ENCODE assay signal across 10 cellular contexts in the genomic region with DNA sequence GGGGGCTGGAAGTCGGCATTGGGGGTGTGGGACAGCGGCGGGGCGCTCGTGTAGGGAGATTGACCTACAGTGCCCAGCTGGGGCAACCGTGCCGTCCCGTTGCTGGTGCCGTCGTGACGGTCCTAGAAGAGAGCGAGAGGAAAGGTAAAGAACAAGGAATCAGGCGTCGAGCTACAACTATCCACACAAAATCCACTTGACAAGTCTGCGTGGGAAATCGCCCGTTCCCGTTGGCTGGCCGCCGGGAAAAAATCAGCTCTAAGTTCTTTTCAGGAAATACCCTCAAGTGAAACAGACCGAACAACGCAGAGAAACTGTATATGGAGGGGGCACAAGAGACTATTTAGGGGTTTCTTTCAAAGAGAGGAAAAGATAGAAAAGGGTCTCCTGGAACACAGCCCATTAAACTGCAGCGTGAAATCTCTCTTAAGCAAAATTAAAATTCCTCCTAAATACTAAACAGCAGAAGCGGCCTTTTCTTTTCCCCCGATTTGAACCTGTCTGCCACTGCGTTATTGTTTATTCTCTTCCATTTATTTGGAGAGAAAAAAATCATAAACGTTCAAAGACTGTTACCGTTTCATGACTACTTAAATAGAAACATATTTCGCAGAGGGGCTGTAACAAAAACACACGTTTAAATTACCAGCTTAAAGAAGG. TPM values are rescaled to one million over a fixed set of nuclear protein-coding genes. Genes with fewer than 3 reads are reported as not detected.
A peak's percentile ranks its signal among the peaks of the same experiment; 100 is the strongest.
DNase-seq lines count a peak whose midpoint lies in the region; ATAC-seq and TF ChIP-seq lines count a peak whose summit lies in the region.
"Had no signal": no experiment of that assay in that cellular context is flagged by ENCODE, and none has a peak within 500 bp of the region (broad histone marks: within the 10 kb centered on the region; RNA-seq: fewer than 3 reads in every experiment).

No MANE protein-coding gene starts in this region.

- H3K9me2 ChIP-seq in hepatocyte (replicated peaks; ENCODE audit: insufficient read depth) = no peaks in the 10 kb centered on the region

- H3K27ac ChIP-seq in hepatocyte (peak overlapping the region; percentile 83), thoracic aorta (no peak overlapping the region)

- H3K36me3 ChIP-seq in hepatocyte (replicated peaks; ENCODE audit: insufficient read depth, low read depth) (no peaks in the 10 kb centered on the region), thoracic aorta (no peaks in the 10 kb centered on the region)

- H3K9me3 ChIP-seq in hepatocyte (ENCODE audit: low read depth) (no peaks in the 10 kb centered on the region), thoracic aorta (no peaks in the 10 kb centered on the region)

- 4% methylated on average over 30 of the region's 30 CpGs for WGBS in hepatocyte (ENCODE audit: low lambda C conversion rate, missing lambda C conversion rate)

- CTCF ChIA-PET in activated naive CD4-positive, alpha-beta T cell treated with anti-CD3 and anti-CD28 coated beads, Interleukin-2, amount 10 ng/mL, durations not matched to agents 7 days and 5 days (lab: Charles Lee) = no interaction called here
- CTCF ChIA-PET in activated CD4-positive, alpha-beta memory T cell treated with anti-CD3 and anti-CD28 coated beads for 36 hours (lab: Charles Lee) = interaction anchor here (0.6 kb wide), 1 partner anchor 14 kb away, joined by 3 read pairs; no protein-coding TSS in a partner anchor

- H3K27ac Mint-ChIP-seq in activated naive CD4-positive, alpha-beta T cell treated with anti-CD3 and anti-CD28 coated beads, Interleukin-2, amount 10 ng/mL, durations not matched to agents 7 days and 5 days = peak overlapping the region; percentile 77
- peak overlapping the region in 1 of 2 donors; percentile 90 for H3K27ac Mint-ChIP-seq in activated naive CD4-positive, alpha-beta T cell treated with anti-CD3 and anti-CD28 coated beads, Interleukin-2, amount 50 U/mL, for 72 hours
- no peak overlapping the region for H3K27ac Mint-ChIP-seq in activated CD4-positive, alpha-beta memory T cell treated with anti-CD3 and anti-CD28 coated beads for 36 hours

- H3K27me3 Mint-ChIP-seq in activated naive CD4-positive, alpha-beta T cell treated with anti-CD3 and anti-CD28 coated beads, Interleukin-2, amount 10 ng/mL, durations not matched to agents 7 days and 5 days = peaks cover 83% of the 10 kb centered on the region
- peaks cover 72% of the 10 kb centered on the region for H3K27me3 Mint-ChIP-seq in activated CD4-positive, alpha-beta memory T cell treated with anti-CD3 and anti-CD28 coated beads for 36 hours

- no peak for ATAC-seq in activated naive CD4-positive, alpha-beta T cell treated with anti-CD3 and anti-CD28 coated beads, Interleukin-2, amount 50 U/mL, for 72 hours
- ATAC-seq in thoracic aorta (ENCODE audit: insufficient number of reproducible peaks, low FRiP score, low read depth) (no peak), GM21381 (IDR thresholded peaks at IDR 0.05; ENCODE audit: unreplicated experiment) (no peak), HG03039 (IDR thresholded peaks at IDR 0.05; ENCODE audit: unreplicated experiment) (no peak), GM21390 (IDR thresholded peaks at IDR 0.05; ENCODE audit: unreplicated experiment) (no peak)

- peaks cover 76% of the 10 kb centered on the region for H3K79me2 ChIP-seq in hepatocyte

- H3K4me2 ChIP-seq in hepatocyte = peak overlapping the region; percentile 82

- H4K20me1 ChIP-seq in hepatocyte (ENCODE audit: insufficient read depth, poor library complexity, severe bottlenecking) = peaks cover 3% of the 10 kb centered on the region

- peaks cover 37% of the 10 kb centered on the region for H3K36me3 Mint-ChIP-seq in activated naive CD4-positive, alpha-beta T cell treated with anti-CD3 and anti-CD28 coated beads, Interleukin-2, amount 10 ng/mL, durations not matched to agents 7 days and 5 days
- peaks cover 53 to 60% of the 10 kb centered on the region in 2 donors for H3K36me3 Mint-ChIP-seq in activated naive CD4-positive, alpha-beta T cell treated with anti-CD3 and anti-CD28 coated beads, Interleukin-2, amount 50 U/mL, for 72 hours
- peaks cover 22% of the 10 kb centered on the region for H3K36me3 Mint-ChIP-seq in activated CD4-positive, alpha-beta memory T cell treated with anti-CD3 and anti-CD28 coated beads for 36 hours

- no peak overlapping the region for H2AFZ ChIP-seq in hepatocyte

- intact Hi-C loops in activated CD4-positive, alpha-beta memory T cell treated with anti-CD3 and anti-CD28 coated beads for 36 hours (cut with micrococcal nuclease) = no loop called here

- TF ChIP-seq CTCF in hepatocyte (IDR thresholded peaks at IDR 0.05; ENCODE audit: poor library complexity) (no peak), thoracic aorta (IDR thresholded peaks at IDR 0.05) (no peak)

- H3K27me3 ChIP-seq in hepatocyte = peaks cover 94% of the 10 kb centered on the region
- peaks cover 38% of the 10 kb centered on the region for H3K27me3 ChIP-seq in thoracic aorta (replicated peaks; ENCODE audit: insufficient read depth)

- H3K4me1 Mint-ChIP-seq in activated naive CD4-positive, alpha-beta T cell treated with anti-CD3 and anti-CD28 coated beads, Interleukin-2, amount 10 ng/mL, durations not matched to agents 7 days and 5 days = peaks cover 46% of the 10 kb centered on the region
- H3K4me1 Mint-ChIP-seq in activated CD4-positive, alpha-beta memory T cell treated with anti-CD3 and anti-CD28 coated beads for 36 hours (ENCODE audit: low read depth) = peaks cover 29% of the 10 kb centered on the region

- peaks cover 24% of the 10 kb centered on the region for H3K9me3 Mint-ChIP-seq in activated naive CD4-positive, alpha-beta T cell treated with anti-CD3 and anti-CD28 coated beads, Interleukin-2, amount 10 ng/mL, durations not matched to agents 7 days and 5 days
- peaks cover 10 to 17% of the 10 kb centered on the region in 2 donors for H3K9me3 Mint-ChIP-seq in activated naive CD4-positive, alpha-beta T cell treated with anti-CD3 and anti-CD28 coated beads, Interleukin-2, amount 50 U/mL, for 72 hours
- H3K9me3 Mint-ChIP-seq in activated CD4-positive, alpha-beta memory T cell treated with anti-CD3 and anti-CD28 coated beads for 36 hours = peaks cover 22% of the 10 kb centered on the region

- peak overlapping the region; percentile 75 for H3K4me3 ChIP-seq in hepatocyte
- H3K4me3 ChIP-seq in thoracic aorta = peak overlapping the region; percentile 96

- POLR2A ChIA-PET in activated CD4-positive, alpha-beta memory T cell treated with anti-CD3 and anti-CD28 coated beads for 36 hours (lab: Charles Lee) = no interaction called here

- H3K4me1 ChIP-seq in hepatocyte (ENCODE audit: insufficient read depth) (peaks cover 8% of the 10 kb centered on the region), thoracic aorta (ENCODE audit: control insufficient read depth in 1 of 2, low read depth in 2 of 2) (peaks cover 25 to 39% of the 10 kb centered on the region in 2 donors)

- no peak for DNase-seq in activated naive CD4-positive, alpha-beta T cell treated with anti-CD3 and anti-CD28 coated beads, Interleukin-2, amount 10 ng/mL, durations not matched to agents 7 days and 5 days
- DNase-seq in activated naive CD4-positive, alpha-beta T cell treated with anti-CD3 and anti-CD28 coated beads, Interleukin-2, amount 50 U/mL, for 72 hours (ENCODE audit: low spot score in 2 of 2) = no peak
- DNase-seq in activated CD4-positive, alpha-beta memory T cell treated with anti-CD3 and anti-CD28 coated beads for 36 hours = no peak
- DNase-seq in hepatocyte (ENCODE audit: low spot score) (no peak), thoracic aorta (ENCODE audit: low spot score) (no peak)
- DNase-seq: Karpas-422 had no signal

- peak overlapping the region; percentile 81 for H3K4me3 Mint-ChIP-seq in activated naive CD4-positive, alpha-beta T cell treated with anti-CD3 and anti-CD28 coated beads, Interleukin-2, amount 10 ng/mL, durations not matched to agents 7 days and 5 days
- H3K4me3 Mint-ChIP-seq in activated CD4-positive, alpha-beta memory T cell treated with anti-CD3 and anti-CD28 coated beads for 36 hours = peak overlapping the region; percentile 23

RNA-seq across cellular contexts. Expression of a gene that starts 4.5 kb away (rescaled TPM):
- under 1 TPM in 1 of 2 donors, not detected in 1; 0.14 TPM for total RNA-seq in activated naive CD4-positive, alpha-beta T cell treated with anti-CD3 and anti-CD28 coated beads, Interleukin-2, amount 50 U/mL, for 72 hours
- under 1 TPM in 1 of 2 experiments, not detected in 1; 0.21 TPM for total RNA-seq in activated CD4-positive, alpha-beta memory T cell treated with anti-CD3 and anti-CD28 coated beads for 36 hours
- total RNA-seq in hepatocyte (6.2 TPM in 2 replicates), thoracic aorta (under 1 TPM in 1 of 2 donors, not detected in 1; 0.78 TPM)
- 14.9 and 17.5 TPM in 2 replicates for polyA plus RNA-seq in hepatocyte
- total RNA-seq: lung microvascular endothelial cell had no signal
